Comparison of ENCODE assay signal across 8 cellular contexts in genomic region chr5:112737472-112738179, GRCh38. TPM values are rescaled to one million over a fixed set of nuclear protein-coding genes. Genes with fewer than 3 reads are reported as not detected.
DNase-seq lines count a peak whose midpoint lies in the region; ATAC-seq, FAIRE-seq and TF ChIP-seq lines count a peak whose summit lies in the region.

Gene APC, plus strand, starts transcription at chr5:112737885. Its CDS starts 17,006 bp downstream, at chr5:112754891.

- no peaks in the 10 kb centered on the region for H3K9me2 ChIP-seq in OCI-LY1 (ENCODE audit: low read depth, low read length)

- DNase-seq in COLO668 (lab: John Stamatoyannopoulos, UW; ENCODE audit: unreplicated experiment) = peak; percentile 82
- DNase-seq in HL-60 (ENCODE audit: low read depth in 1 of 2, low spot score in 1 of 2) = peak; percentile 39 to 85
- DNase-seq in activated CD8-positive, alpha-beta memory T cell treated with anti-CD3 and anti-CD28 coated beads, Interleukin-2, amount 50 U/mL, for 4 hours = peak; percentile 74
- DNase-seq in endothelial cell of umbilical vein (ENCODE audit: low read depth, low spot score) = peak; percentile 91
- peak; percentile 76 to 84 for DNase-seq in mesothelial cell of epicardium (ENCODE audit: low spot score in 2 of 2, unreplicated experiment in 2 of 2)
- peak; percentile 58 for DNase-seq in stimulated activated CD8-positive, alpha-beta memory T cell treated with anti-CD3 and anti-CD28 coated beads, Interleukin-15, amount 100 ng/mL, for 24 hours (ENCODE audit: low read depth)

- no peak for TF ChIP-seq CTCF in HL-60 (IDR thresholded peaks at IDR 0.05; ENCODE audit: insufficient read depth, low read length)
- TF ChIP-seq CTCF in OCI-LY1 (IDR thresholded peaks at IDR 0.05; ENCODE audit: low read length) = no peak
- no peak for TF ChIP-seq CTCF in endothelial cell of umbilical vein (IDR thresholded peaks at IDR 0.05; ENCODE audit: extremely low read depth in 1 of 2, insufficient read depth in 1 of 2, low read depth in 1 of 2, low read length in 2 of 2)
- no peak for TF ChIP-seq CTCF in mesothelial cell of epicardium (IDR thresholded peaks at IDR 0.05; ENCODE audit: unreplicated experiment)

- H3K27me3 ChIP-seq in HL-60 (ENCODE audit: insufficient read depth, poor library complexity, severe bottlenecking) (no peaks in the 10 kb centered on the region), OCI-LY1 (ENCODE audit: insufficient read depth, low read length) (no peaks in the 10 kb centered on the region), endothelial cell of umbilical vein (ENCODE audit: control insufficient read depth in 2 of 2, insufficient read depth in 2 of 2, low read length in 2 of 2) (no peaks in the 10 kb centered on the region)

- H3K36me3 Mint-ChIP-seq in mesothelial cell of epicardium = no peaks in the 10 kb centered on the region

- H3K4me3 ChIP-seq in HL-60 (replicated peaks; ENCODE audit: insufficient read depth, low read length) (peak within 1 kb of the TSS; percentile 65), OCI-LY1 (ENCODE audit: low read depth, low read length, poor library complexity, severe bottlenecking) (peak within 1 kb of the TSS; percentile 72), endothelial cell of umbilical vein (replicated peaks in 1 of 3; ENCODE audit: insufficient read depth in 1 of 3, low read depth in 1 of 3, low read length in 3 of 3) (peak within 1 kb of the TSS; percentile 57 to 83 (median 63))

- TF ChIP-seq POLR2A in endothelial cell of umbilical vein (IDR thresholded peaks at IDR 0.05; ENCODE audit: low read depth, low read length) = peak; percentile 34

- no peaks in the 10 kb centered on the region for H3F3A ChIP-seq in OCI-LY1 (ENCODE audit: insufficient read depth, low read length)

- H3K79me2 ChIP-seq in OCI-LY1 (ENCODE audit: insufficient read depth, low read length) (peaks cover 24% of the 10 kb centered on the region), endothelial cell of umbilical vein (ENCODE audit: control insufficient read depth, insufficient read depth, low read length) (peaks cover 42% of the 10 kb centered on the region)

- H3K27ac Mint-ChIP-seq in mesothelial cell of epicardium = peak within 1 kb of the TSS; percentile 81

- H2AFZ ChIP-seq in OCI-LY1 (ENCODE audit: low read length) = peak within 1 kb of the TSS; percentile 14; the same call in 1 of the 2 replicates
- peak within 1 kb of the TSS; percentile 84 for H2AFZ ChIP-seq in endothelial cell of umbilical vein (ENCODE audit: low read depth, low read length)

- peak; percentile 79 for FAIRE-seq in endothelial cell of umbilical vein (lab: Jason Lieb, UNC)

- dilution Hi-C loops in endothelial cell of umbilical vein (cut with MboI; ENCODE audit: extremely low pct_ligation_motif_present, low sequenced_read_pairs) = no loop called here

- H3K9ac ChIP-seq in OCI-LY1 (ENCODE audit: low read length) = peak within 1 kb of the TSS; percentile 74
- peak within 1 kb of the TSS; percentile 63 for H3K9ac ChIP-seq in endothelial cell of umbilical vein (replicated peaks; ENCODE audit: extremely low read depth, insufficient read depth, low read length)

- H3K36me3 ChIP-seq in OCI-LY1 (ENCODE audit: insufficient read depth, low read length) (no peaks in the 10 kb centered on the region), endothelial cell of umbilical vein (ENCODE audit: control insufficient read depth in 2 of 2, extremely low read depth in 1 of 2, insufficient read depth in 2 of 2, low read length in 2 of 2) (no peaks in the 10 kb centered on the region)

- POLR2A ChIA-PET in endothelial cell of umbilical vein (lab: Charles Lee) = no interaction called here

- H3K27me3 Mint-ChIP-seq in mesothelial cell of epicardium (ENCODE audit: low read depth) = no peaks in the 10 kb centered on the region

- peak; percentile 99 for ATAC-seq in GM19467 (IDR thresholded peaks at IDR 0.05; ENCODE audit: unreplicated experiment)

- H3K9me1 ChIP-seq in endothelial cell of umbilical vein (replicated peaks; ENCODE audit: control insufficient read depth, extremely low read depth, insufficient read depth, low read length) = no peaks in the 10 kb centered on the region

- peak within 1 kb of the TSS; percentile 91 for H3K4me2 ChIP-seq in OCI-LY1 (ENCODE audit: low read length)
- H3K4me2 ChIP-seq in endothelial cell of umbilical vein (ENCODE audit: insufficient read depth, low read length) = peak within 1 kb of the TSS; percentile 92

- H4K20me1 ChIP-seq in OCI-LY1 (ENCODE audit: insufficient read depth, low read length) = no peaks in the 10 kb centered on the region
- no peaks in the 10 kb centered on the region for H4K20me1 ChIP-seq in endothelial cell of umbilical vein (replicated peaks; ENCODE audit: control insufficient read depth, extremely low read depth, insufficient read depth, low read length)

- H3K4me3 Mint-ChIP-seq in mesothelial cell of epicardium = peak within 1 kb of the TSS; percentile 96

- intact Hi-C loops in endothelial cell of umbilical vein (cut with micrococcal nuclease) = loop anchor here (1.0 kb wide), 1 partner anchor 30 kb away; no protein-coding TSS in a partner anchor

- H3K9me3 ChIP-seq in OCI-LY1 (ENCODE audit: low read length) (no peaks in the 10 kb centered on the region), endothelial cell of umbilical vein (replicated peaks; ENCODE audit: control insufficient read depth, insufficient read depth, low read length) (no peaks in the 10 kb centered on the region)

- H3K27ac ChIP-seq in HL-60 (replicated peaks) (peak within 1 kb of the TSS; percentile 63), OCI-LY1 (ENCODE audit: low read depth, low read length, poor library complexity, severe bottlenecking) (peak within 1 kb of the TSS; percentile 68), endothelial cell of umbilical vein (ENCODE audit: insufficient read depth, low read depth, low read length) (peak within 1 kb of the TSS; percentile 57)

- CTCF ChIA-PET in endothelial cell of umbilical vein (lab: Charles Lee) = interaction anchor here (1.0 to 4.9 kb wide), 9 partner anchors 9 to 317 kb away, joined by 3 to 28 read pairs (median 6); partner anchors contain the start of gene REEP5

- BruUV-seq in endothelial cell of umbilical vein (replicated peaks; lab: Mats Ljungman, UMichigan) = no TSS peak

- H3K9me3 Mint-ChIP-seq in mesothelial cell of epicardium = no peaks in the 10 kb centered on the region

- peaks cover 20% of the 10 kb centered on the region for H3K4me1 ChIP-seq in OCI-LY1 (ENCODE audit: insufficient read depth, low read length, severe bottlenecking)
- peaks cover 32% of the 10 kb centered on the region for H3K4me1 ChIP-seq in endothelial cell of umbilical vein (ENCODE audit: control insufficient read depth, extremely low read depth, insufficient read depth, low read length)

- H3K4me1 Mint-ChIP-seq in mesothelial cell of epicardium = peaks cover 12% of the 10 kb centered on the region

TF ChIP-seq in endothelial cell of umbilical vein, 7 proteins besides CTCF, POLR2A, EP300 and RAD21:
- peak; percentile 98 for TF ChIP-seq MAX (IDR thresholded peaks at IDR 0.05; ENCODE audit: insufficient read depth, insufficient read length)
- TF ChIP-seq JUN (IDR thresholded peaks at IDR 0.05; ENCODE audit: borderline replicate concordance, insufficient read depth, insufficient read length, low read depth) = no peak
- no peak for TF ChIP-seq GATA2 (IDR thresholded peaks at IDR 0.05; ENCODE audit: insufficient read depth, insufficient read length, low read depth, low read length)
- TF ChIP-seq POLR2AphosphoS5 (IDR thresholded peaks at IDR 0.05; ENCODE audit: insufficient read depth, low read depth, low read length) = peak; percentile 74
- no peak for TF ChIP-seq EZH2 (IDR thresholded peaks at IDR 0.05; ENCODE audit: borderline replicate concordance, low read depth, low read length, severe bottlenecking)
- peak; percentile 45 for TF ChIP-seq FOS (IDR thresholded peaks at IDR 0.05; ENCODE audit: borderline replicate concordance, insufficient read depth, low read length)
- TF ChIP-seq MYC (IDR thresholded peaks at IDR 0.05; ENCODE audit: low read depth, low read length) = no peak
TF ChIP-seq in endothelial cell of umbilical vein: peak in this region for 3.

RNA-seq across cellular contexts. Expression of gene APC, which starts in this region (rescaled TPM):
- 39.6 and 42.0 TPM in 2 replicates for total RNA-seq in endothelial cell of umbilical vein
- polyA plus RNA-seq in endothelial cell of umbilical vein = 7.5 and 11.2 TPM in 2 replicates
- 8.3 TPM in 2 replicates for polyA plus RNA-seq in endothelial cell of umbilical vein (2011; cell fraction: cytosol; rRNA removed)
- polyA plus RNA-seq in endothelial cell of umbilical vein (2011; cell fraction: nucleus; rRNA removed) = 25.2 and 28.4 TPM in 2 replicates
- polyA plus RNA-seq in endothelial cell of umbilical vein (2012) = 14.3 and 24.7 TPM in 2 replicates
- 50.3 and 59.9 TPM in 2 replicates for polyA minus RNA-seq in endothelial cell of umbilical vein
- 29.3 TPM for polyA minus RNA-seq in endothelial cell of umbilical vein (2011; cell fraction: cytosol; rRNA and poly(A)+ RNA removed)
- polyA minus RNA-seq in endothelial cell of umbilical vein (2011; cell fraction: nucleus; rRNA and poly(A)+ RNA removed) = 76.9 and 77.9 TPM in 2 replicates
- total RNA-seq in mesothelial cell of epicardium = 53.7 to 56.3 TPM (median 54.6 TPM) in 3 replicates

Comparison
In these comparisons a context has a peak if more than half of its experiments do, and no peak if none do; other contexts are left out.
1. Peak in every context shown above with its lines: DNase-seq, ATAC-seq, H3K4me3 ChIP-seq and H3K27ac ChIP-seq.